1 cellular context compared by ENCODE assay signal in genomic region chr19:8532170-8532569, GRCh38.
TF ChIP-seq lines count a peak whose summit lies in the region.

No MANE protein-coding gene starts in this region.

TF ChIP-seq in WTC11, 78 proteins besides CTCF, POLR2A, EP300 and RAD21 (continued from another document):
- TF ChIP-seq AFF4 (CRISPR knock-in tag; IDR thresholded peaks at IDR 0.05; ENCODE audit: borderline replicate concordance) = no peak
- no peak for TF ChIP-seq CREM (CRISPR knock-in tag; IDR thresholded peaks at IDR 0.05)
- TF ChIP-seq TP53 (CRISPR knock-in tag; IDR thresholded peaks at IDR 0.05) = no peak
- TF ChIP-seq FOXJ3 (CRISPR knock-in tag; IDR thresholded peaks at IDR 0.05; ENCODE audit: borderline replicate concordance) = no peak
- TF ChIP-seq ZNF121 (CRISPR knock-in tag; IDR thresholded peaks at IDR 0.05) = no peak
- TF ChIP-seq, protein P1, sequence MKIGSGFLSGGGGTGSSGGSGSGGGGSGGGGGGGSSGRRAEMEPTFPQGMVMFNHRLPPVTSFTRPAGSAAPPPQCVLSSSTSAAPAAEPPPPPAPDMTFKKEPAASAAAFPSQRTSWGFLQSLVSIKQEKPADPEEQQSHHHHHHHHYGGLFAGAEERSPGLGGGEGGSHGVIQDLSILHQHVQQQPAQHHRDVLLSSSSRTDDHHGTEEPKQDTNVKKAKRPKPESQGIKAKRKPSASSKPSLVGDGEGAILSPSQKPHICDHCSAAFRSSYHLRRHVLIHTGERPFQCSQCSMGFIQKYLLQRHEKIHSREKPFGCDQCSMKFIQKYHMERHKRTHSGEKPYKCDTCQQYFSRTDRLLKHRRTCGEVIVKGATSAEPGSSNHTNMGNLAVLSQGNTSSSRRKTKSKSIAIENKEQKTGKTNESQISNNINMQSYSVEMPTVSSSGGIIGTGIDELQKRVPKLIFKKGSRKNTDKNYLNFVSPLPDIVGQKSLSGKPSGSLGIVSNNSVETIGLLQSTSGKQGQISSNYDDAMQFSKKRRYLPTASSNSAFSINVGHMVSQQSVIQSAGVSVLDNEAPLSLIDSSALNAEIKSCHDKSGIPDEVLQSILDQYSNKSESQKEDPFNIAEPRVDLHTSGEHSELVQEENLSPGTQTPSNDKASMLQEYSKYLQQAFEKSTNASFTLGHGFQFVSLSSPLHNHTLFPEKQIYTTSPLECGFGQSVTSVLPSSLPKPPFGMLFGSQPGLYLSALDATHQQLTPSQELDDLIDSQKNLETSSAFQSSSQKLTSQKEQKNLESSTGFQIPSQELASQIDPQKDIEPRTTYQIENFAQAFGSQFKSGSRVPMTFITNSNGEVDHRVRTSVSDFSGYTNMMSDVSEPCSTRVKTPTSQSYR (CRISPR knock-in tag; IDR thresholded peaks at IDR 0.05) = no peak
- no peak for TF ChIP-seq ETV6 (CRISPR knock-in tag; IDR thresholded peaks at IDR 0.05)
- TF ChIP-seq, protein P2, sequence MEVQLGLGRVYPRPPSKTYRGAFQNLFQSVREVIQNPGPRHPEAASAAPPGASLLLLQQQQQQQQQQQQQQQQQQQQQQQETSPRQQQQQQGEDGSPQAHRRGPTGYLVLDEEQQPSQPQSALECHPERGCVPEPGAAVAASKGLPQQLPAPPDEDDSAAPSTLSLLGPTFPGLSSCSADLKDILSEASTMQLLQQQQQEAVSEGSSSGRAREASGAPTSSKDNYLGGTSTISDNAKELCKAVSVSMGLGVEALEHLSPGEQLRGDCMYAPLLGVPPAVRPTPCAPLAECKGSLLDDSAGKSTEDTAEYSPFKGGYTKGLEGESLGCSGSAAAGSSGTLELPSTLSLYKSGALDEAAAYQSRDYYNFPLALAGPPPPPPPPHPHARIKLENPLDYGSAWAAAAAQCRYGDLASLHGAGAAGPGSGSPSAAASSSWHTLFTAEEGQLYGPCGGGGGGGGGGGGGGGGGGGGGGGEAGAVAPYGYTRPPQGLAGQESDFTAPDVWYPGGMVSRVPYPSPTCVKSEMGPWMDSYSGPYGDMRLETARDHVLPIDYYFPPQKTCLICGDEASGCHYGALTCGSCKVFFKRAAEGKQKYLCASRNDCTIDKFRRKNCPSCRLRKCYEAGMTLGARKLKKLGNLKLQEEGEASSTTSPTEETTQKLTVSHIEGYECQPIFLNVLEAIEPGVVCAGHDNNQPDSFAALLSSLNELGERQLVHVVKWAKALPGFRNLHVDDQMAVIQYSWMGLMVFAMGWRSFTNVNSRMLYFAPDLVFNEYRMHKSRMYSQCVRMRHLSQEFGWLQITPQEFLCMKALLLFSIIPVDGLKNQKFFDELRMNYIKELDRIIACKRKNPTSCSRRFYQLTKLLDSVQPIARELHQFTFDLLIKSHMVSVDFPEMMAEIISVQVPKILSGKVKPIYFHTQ (CRISPR knock-in tag; IDR thresholded peaks at IDR 0.05) = no peak
- TF ChIP-seq IRF2 (CRISPR knock-in tag; IDR thresholded peaks at IDR 0.05; ENCODE audit: borderline replicate concordance, low read depth) = no peak
